ENCODE assay signal across 21 cellular contexts in the genomic region with DNA sequence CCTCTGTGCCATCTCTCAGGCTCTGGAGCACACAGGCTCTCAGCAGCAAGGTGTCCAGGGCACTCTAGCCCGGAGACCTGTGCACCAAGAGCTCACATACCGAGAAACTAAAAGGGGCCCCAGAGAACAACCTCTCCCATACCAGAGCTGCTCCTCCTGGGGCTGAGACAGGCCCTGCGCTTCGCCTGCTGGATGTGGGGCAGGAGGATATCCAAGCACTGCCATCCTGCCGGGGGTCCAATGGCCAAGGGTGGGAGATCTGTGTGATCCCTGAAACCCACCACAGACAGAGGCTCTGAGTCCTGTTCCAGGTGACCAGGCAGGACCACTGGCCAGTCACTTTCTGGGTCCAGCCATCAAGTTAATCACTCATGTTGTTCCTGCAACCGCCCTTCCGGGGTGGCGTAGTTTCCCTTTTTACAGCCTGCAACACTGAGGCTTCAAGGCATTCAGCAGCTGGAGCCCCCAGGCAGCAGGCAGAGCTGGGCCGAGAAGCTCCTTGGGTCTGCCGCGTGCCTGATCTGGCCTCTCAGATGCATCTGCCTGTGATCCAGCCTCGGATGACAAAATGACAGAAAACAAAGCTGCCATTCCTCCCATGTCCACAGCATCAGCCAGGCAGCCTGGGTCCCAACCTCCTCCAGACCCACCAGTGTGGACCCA. TPM values are rescaled to one million over a fixed set of nuclear protein-coding genes. Genes with fewer than 3 reads are reported as not detected.
DNase-seq lines count a peak whose midpoint lies in the region; ATAC-seq and TF ChIP-seq lines count a peak whose summit lies in the region.
"Had no signal": no experiment of that assay in that cellular context is flagged by ENCODE, and none has a peak within 500 bp of the region (broad histone marks: within the 10 kb centered on the region; RNA-seq: fewer than 3 reads in every experiment).

No MANE protein-coding gene starts in this region.

- peak; percentile 2 for DNase-seq in activated naive CD4-positive, alpha-beta T cell treated with anti-CD3 and anti-CD28 coated beads for 36 hours
- no peak for DNase-seq in activated naive CD4-positive, alpha-beta T cell treated with Interleukin-2 at 50 U/mL for 16 hours
- peak in 1 of 61 donors; percentile 67 for DNase-seq in caudate nucleus (lab: John Stamatoyannopoulos, UW)
- DNase-seq in mesenteric fat pad (ENCODE audit: low spot score) = peak; percentile 59
- DNase-seq in superior temporal gyrus (ENCODE audit: extremely low spot score) = peak; percentile 32
- no peak for DNase-seq in GM20000 (ENCODE audit: low spot score)
- DNase-seq: CD8-positive, alpha-beta T cell; DMS79 treated with DMSO at 0.1 percent for 48 hours; NCI-H1436; NCI-H2029 treated with DMSO at 0.1 percent for 48 hours; NCI-H748 treated with DMSO at 0.1 percent for 48 hours; OCI-M1; RPMI8226 had no signal

- peak overlapping the region; percentile 95 for H3K27ac ChIP-seq in caudate nucleus (ENCODE audit: low read depth, low read length)
- H3K27ac ChIP-seq: BLaER1 had no signal

- TF ChIP-seq CTCF in GM20000 (IDR thresholded peaks at IDR 0.05; ENCODE audit: extremely low read depth, missing control alignments) = no peak

- no peaks in the 10 kb centered on the region for H3K9me3 Mint-ChIP-seq in activated naive CD4-positive, alpha-beta T cell treated with anti-CD3 and anti-CD28 coated beads for 36 hours
- H3K9me3 Mint-ChIP-seq: CD8-positive, alpha-beta T cell had no signal

- H3K36me3 Mint-ChIP-seq in activated naive CD4-positive, alpha-beta T cell treated with anti-CD3 and anti-CD28 coated beads for 36 hours (ENCODE audit: low read depth) = no peaks in the 10 kb centered on the region
- H3K36me3 Mint-ChIP-seq: CD8-positive, alpha-beta T cell had no signal

- intact Hi-C loops in activated naive CD4-positive, alpha-beta T cell treated with anti-CD3 and anti-CD28 coated beads for 36 hours (cut with micrococcal nuclease) = no loop called here

- no peak for ATAC-seq in GM21529 (IDR thresholded peaks at IDR 0.05; ENCODE audit: unreplicated experiment)
- ATAC-seq in GM18868 (IDR thresholded peaks at IDR 0.05; ENCODE audit: unreplicated experiment) = no peak
- ATAC-seq: CD8-positive, alpha-beta T cell; HCT116; K562 had no signal

- H3K27ac Mint-ChIP-seq in activated naive CD4-positive, alpha-beta T cell treated with anti-CD3 and anti-CD28 coated beads for 36 hours = no peak overlapping the region
- H3K27ac Mint-ChIP-seq: CD8-positive, alpha-beta T cell had no signal

- no peak overlapping the region for H3K4me3 Mint-ChIP-seq in activated naive CD4-positive, alpha-beta T cell treated with anti-CD3 and anti-CD28 coated beads for 36 hours
- H3K4me3 Mint-ChIP-seq: CD8-positive, alpha-beta T cell had no signal

- no peaks in the 10 kb centered on the region for H3K4me1 Mint-ChIP-seq in activated naive CD4-positive, alpha-beta T cell treated with anti-CD3 and anti-CD28 coated beads for 36 hours (ENCODE audit: low read depth)

- H3K27me3 Mint-ChIP-seq in activated naive CD4-positive, alpha-beta T cell treated with anti-CD3 and anti-CD28 coated beads for 36 hours (ENCODE audit: low read depth) = peaks cover 2% of the 10 kb centered on the region

- CTCF ChIA-PET in activated naive CD4-positive, alpha-beta T cell treated with anti-CD3 and anti-CD28 coated beads for 36 hours (lab: Charles Lee) = no interaction called here

RNA-seq across cellular contexts. Expression of a gene that starts 36.7 kb away (rescaled TPM):
- total RNA-seq in activated naive CD4-positive, alpha-beta T cell treated with anti-CD3 and anti-CD28 coated beads for 36 hours = not detected
- not detected for total RNA-seq in mesenteric fat pad
- total RNA-seq: A172; CD8-positive, alpha-beta T cell; G401; K562; NCI-H460 had no signal

Comparison
In these comparisons a context has a peak if more than half of its experiments do, and no peak if none do; other contexts are left out.
1. DNase-seq: peak in activated naive CD4-positive, alpha-beta T cell treated with anti-CD3 and anti-CD28 coated beads for 36 hours (single experiment), mesenteric fat pad (single experiment) and superior temporal gyrus (single experiment); none in activated naive CD4-positive, alpha-beta T cell treated with Interleukin-2 at 50 U/mL for 16 hours (single experiment) and GM20000 (single experiment).